Comparison of ENCODE assay signal across 16 cellular contexts in genomic region chr3:10447527-10448260, GRCh38. TPM values are rescaled to one million over a fixed set of nuclear protein-coding genes. Genes with fewer than 3 reads are reported as not detected.
DNase-seq lines count a peak whose midpoint lies in the region; ATAC-seq and TF ChIP-seq lines count a peak whose summit lies in the region.
"Had no signal": no experiment of that assay in that cellular context is flagged by ENCODE, and none has a peak within 500 bp of the region (broad histone marks: within the 10 kb centered on the region; RNA-seq: fewer than 3 reads in every experiment).

No MANE protein-coding gene starts in this region.

- H3K4me3 ChIP-seq in BLaER1 (no peak overlapping the region), IMR-90 (ENCODE audit: insufficient read depth, low read depth, low read length) (no peak overlapping the region), psoas muscle (no peak overlapping the region)

- H3K4me2 ChIP-seq in BLaER1 (peak overlapping the region; percentile 84), IMR-90 (ENCODE audit: low read depth, low read length) (no peak overlapping the region)

- no peak overlapping the region for H2BK20ac ChIP-seq in IMR-90 (ENCODE audit: low read depth, low read length)

- dilution Hi-C loops in IMR-90 (cut with HindIII; ENCODE audit: low sequenced_read_pairs, unreplicated experiment), result no loop called here

- H3K9me3 ChIP-seq in BLaER1 (no peaks in the 10 kb centered on the region), IMR-90 (ENCODE audit: control insufficient read depth, insufficient read depth, low read length) (no peaks in the 10 kb centered on the region), psoas muscle (no peaks in the 10 kb centered on the region)

- no TSS peak for BruUV-seq in IMR-90 (replicated peaks; lab: Mats Ljungman, UMichigan)

- TF ChIP-seq RAD21 in IMR-90 (IDR thresholded peaks at IDR 0.05; ENCODE audit: low read length), result no peak

- no peak overlapping the region for H3K14ac ChIP-seq in IMR-90 (replicated peaks; ENCODE audit: low read depth, low read length)

- peaks cover 4% of the 10 kb centered on the region; the same call in 1 of the 2 replicates for H3K9me1 ChIP-seq in IMR-90 (ENCODE audit: insufficient read depth, low read length)

- POLR2A ChIA-PET in IMR-90 (lab: Charles Lee; ENCODE audit: unreplicated experiment), result no interaction called here

- H3K9ac ChIP-seq in BLaER1 (peak overlapping the region; percentile 74; the same call in 1 of the 2 replicates), IMR-90 (ENCODE audit: low read depth, low read length) (no peak overlapping the region)

- no peak for TF ChIP-seq POLR2A in IMR-90 (IDR thresholded peaks at IDR 0.05; ENCODE audit: low read depth, low read length)

- 40% methylated on average over 1 of the region's 6 CpGs; no CpG with 5 or more reads in 1 of the 2 experiments for WGBS in IMR-90 (ENCODE audit: extremely low coverage in 2 of 2, insufficient read length in 1 of 2), 2 experiments
- 22 to 39% (median 23%) methylated on average over 6 of the region's 6 CpGs for WGBS in psoas muscle, 3 donors

- ATAC-seq in IMR-90 (ENCODE audit: low read depth) (no peak), psoas muscle (peak; percentile 92 to 96 (median 94)), GM19023 (IDR thresholded peaks at IDR 0.05; ENCODE audit: unreplicated experiment) (no peak)

- H3K27ac ChIP-seq in BLaER1 (peak overlapping the region; percentile 96), IMR-90 (ENCODE audit: insufficient read depth, low read length) (no peak overlapping the region), psoas muscle (peak overlapping the region; percentile 81)

- DNase-seq in IMR-90 (no peak), islet precursor cell (peak; percentile 28), psoas muscle (peak in 1 of 2 donors; percentile 78), MV-4-11 (lab: John Stamatoyannopoulos, UW) (no peak)
- DNase-seq in stimulated activated CD4-positive, alpha-beta T cell treated with anti-CD3 and anti-CD28 coated beads, Interleukin-2, amount 100 ng/mL, for 48 hours, result no peak
- DNase-seq: CD4-positive, CD25-positive, alpha-beta regulatory T cell; DND-41; GF-D8; KG1; NCI-H1105; NCI-H1694 treated with DMSO at 0.1 percent for 48 hours; NCI-H2171 had no signal

- TF ChIP-seq CTCF in IMR-90 (conservative IDR thresholded peaks at IDR 0.05; ENCODE audit: low read depth, low read length) (no peak), psoas muscle (IDR thresholded peaks at IDR 0.05) (no peak)

- H2AFZ ChIP-seq in IMR-90 (replicated peaks; ENCODE audit: low read length, poor library complexity), result no peak overlapping the region

- no peak overlapping the region for H3K23ac ChIP-seq in IMR-90 (ENCODE audit: low read depth, low read length)

- no peaks in the 10 kb centered on the region for H3K79me1 ChIP-seq in IMR-90 (ENCODE audit: low read depth in 1 of 2, low read length in 2 of 2)

- H2AK9ac ChIP-seq in IMR-90 (replicated peaks; ENCODE audit: low read depth, low read length, poor library complexity), result peak overlapping the region; percentile 19

- no peak overlapping the region for H2BK120ac ChIP-seq in IMR-90 (ENCODE audit: low read depth, low read length)

- in situ Hi-C loops in IMR-90 (cut with MboI; ENCODE audit: low sequenced_read_pairs), result no loop called here

- no peak overlapping the region for H4K5ac ChIP-seq in IMR-90 (ENCODE audit: low read depth, low read length)

- H4K8ac ChIP-seq in IMR-90 (ENCODE audit: low read depth in 2 of 2, low read length in 2 of 2), result no peak overlapping the region

- H3K18ac ChIP-seq in IMR-90 (ENCODE audit: low read depth, low read length), result no peak overlapping the region

- peaks cover 94% of the 10 kb centered on the region for H3K4me1 ChIP-seq in BLaER1
- H3K4me1 ChIP-seq in IMR-90 (ENCODE audit: control insufficient read depth, insufficient read depth, low read length), result peaks cover 4% of the 10 kb centered on the region
- peaks cover 45% of the 10 kb centered on the region for H3K4me1 ChIP-seq in psoas muscle

- H3K27me3 ChIP-seq in BLaER1 (no peaks in the 10 kb centered on the region), IMR-90 (ENCODE audit: control insufficient read depth, insufficient read depth, low read length) (peaks cover 33% of the 10 kb centered on the region), psoas muscle (ENCODE audit: insufficient read depth in 3 of 3, low read length in 2 of 3) (no peaks in the 10 kb centered on the region)

- H2BK15ac ChIP-seq in IMR-90 (ENCODE audit: low read depth, low read length), result no peak overlapping the region

- intact Hi-C loops in IMR-90 (cut with micrococcal nuclease) (no loop called here), psoas muscle (cut with DNase I) (no loop called here)

- CTCF ChIA-PET in IMR-90 (lab: Yijun Ruan, JAX), result no interaction called here

- H4K20me1 ChIP-seq in BLaER1 (no peaks in the 10 kb centered on the region), IMR-90 (ENCODE audit: insufficient read depth, low read length) (no peaks in the 10 kb centered on the region)

- H3K56ac ChIP-seq in IMR-90 (ENCODE audit: extremely low read depth, insufficient read depth, low read length), result no peak overlapping the region

- H2BK5ac ChIP-seq in IMR-90 (ENCODE audit: low read depth, low read length, poor library complexity, severe bottlenecking), result no peak overlapping the region

- no peak overlapping the region for H3K4ac ChIP-seq in IMR-90 (ENCODE audit: low read depth, low read length)

- no peak overlapping the region for H2AK5ac ChIP-seq in IMR-90 (ENCODE audit: low read depth, low read length)

- no peak overlapping the region for H4K91ac ChIP-seq in IMR-90 (ENCODE audit: insufficient read depth, low read depth, low read length)

- peaks cover 56% of the 10 kb centered on the region for H3K36me3 ChIP-seq in BLaER1
- H3K36me3 ChIP-seq in IMR-90 (ENCODE audit: control insufficient read depth, insufficient read depth, low read length), result no peaks in the 10 kb centered on the region
- H3K36me3 ChIP-seq in psoas muscle (ENCODE audit: insufficient read depth in 1 of 2, low read depth in 1 of 2), result no peaks in the 10 kb centered on the region

TF ChIP-seq in IMR-90, 13 proteins besides CTCF, POLR2A, EP300 and RAD21:
- no peak for TF ChIP-seq MAZ (IDR thresholded peaks at IDR 0.05; ENCODE audit: borderline replicate concordance, low read depth, low read length)
- no peak for TF ChIP-seq MAFK (IDR thresholded peaks at IDR 0.05; ENCODE audit: low read depth, low read length)
- no peak for TF ChIP-seq RFX5 (IDR thresholded peaks at IDR 0.05; ENCODE audit: low read depth, low read length)
- TF ChIP-seq USF2 (IDR thresholded peaks at IDR 0.05; ENCODE audit: low read depth, low read length), result no peak
- no peak for TF ChIP-seq BHLHE40 (IDR thresholded peaks at IDR 0.05; ENCODE audit: low read depth, low read length)
- TF ChIP-seq CEBPB (IDR thresholded peaks at IDR 0.05; ENCODE audit: low read depth, low read length), result no peak
- TF ChIP-seq FOS (IDR thresholded peaks at IDR 0.05; ENCODE audit: low read depth, low read length), result no peak
- no peak for TF ChIP-seq RCOR1 (IDR thresholded peaks at IDR 0.05; ENCODE audit: insufficient replicate concordance, low read length)
- TF ChIP-seq MXI1 (IDR thresholded peaks at IDR 0.05; ENCODE audit: borderline replicate concordance, low read depth, low read length), result no peak
- no peak for TF ChIP-seq SMC3 (IDR thresholded peaks at IDR 0.05; ENCODE audit: low read depth, low read length)
- no peak for TF ChIP-seq CHD1 (IDR thresholded peaks at IDR 0.05; ENCODE audit: low read depth, low read length)
- no peak for TF ChIP-seq ELK1 (IDR thresholded peaks at IDR 0.05; ENCODE audit: borderline replicate concordance, low read depth, low read length)
- no peak for TF ChIP-seq NFE2L2 (IDR thresholded peaks at IDR 0.05; ENCODE audit: low read depth, low read length)

RNA-seq across cellular contexts. Expression of gene ATP2B2, which starts 57.7 kb away (rescaled TPM):
- total RNA-seq in IMR-90 (2012; rRNA removed) (under 0.01 TPM in 1 of 2 replicates, not detected in the other), psoas muscle (1 to 10 TPM in 3 of 4 donors, under 1 TPM in 1; 0.36 to 6.5 (median 4.1) TPM)
- polyA plus RNA-seq in IMR-90 (2012; rRNA removed) (0.02 TPM in 1 of 2 replicates, not detected in the other), psoas muscle (under 1 TPM; 0.08 to 0.77 (median 0.49) TPM)
- polyA plus RNA-seq in IMR-90 (2012; cell fraction: cytosol; rRNA removed), result 0.01 TPM in 1 of 2 replicates, not detected in the other
- 0.01 TPM in 1 of 2 replicates, not detected in the other for polyA plus RNA-seq in IMR-90 (2012; cell fraction: nucleus; rRNA removed; ENCODE audit: low replicate concordance)
- total RNA-seq: CD4-positive, CD25-positive, alpha-beta regulatory T cell; MCF 10A; NCI-H460 had no signal

Comparison
In these comparisons a context has a peak if more than half of its experiments do, and no peak if none do; other contexts are left out.
1. ATAC-seq: peak in psoas muscle (4 of 4); none in IMR-90 (single experiment) and GM19023 (single experiment).